8 cellular contexts compared by ENCODE assay signal in genomic region chr17:39194985-39195524, GRCh38. TPM values are rescaled to one million over a fixed set of nuclear protein-coding genes. Genes with fewer than 3 reads are reported as not detected.
DNase-seq lines count a peak whose midpoint lies in the region; ATAC-seq lines count a peak whose summit lies in the region.

No MANE protein-coding gene starts in this region.

- H3K9me3 Mint-ChIP-seq in immature natural killer cell, result no peaks in the 10 kb centered on the region

- ATAC-seq in stimulated activated naive CD8-positive, alpha-beta T cell treated with anti-CD3 and anti-CD28 coated beads, Interleukin-15, Interleukin-2, amounts not matched to agents 100 U/mL and 50 U/mL, for 24 hours, result no peak
- ATAC-seq in HG02884 (IDR thresholded peaks at IDR 0.05; ENCODE audit: unreplicated experiment) (no peak), GM19452 (IDR thresholded peaks at IDR 0.05; ENCODE audit: unreplicated experiment) (no peak)

- peak overlapping the region in 4 of 6 donors; percentile 40 to 82 (median 78) for H3K27ac Mint-ChIP-seq in immature natural killer cell

- peaks cover 4 to 7% (median 7%) of the 10 kb centered on the region in 3 donors for H3K27me3 Mint-ChIP-seq in immature natural killer cell (ENCODE audit: low read depth in 3 of 3)

- peak overlapping the region in 2 of 5 donors; percentile 5 to 80 for H3K4me3 Mint-ChIP-seq in immature natural killer cell

- H3K36me3 Mint-ChIP-seq in immature natural killer cell, result peaks cover 4 to 8% (median 7%) of the 10 kb centered on the region in 3 donors

- DNase-seq in NCI-H82 (lab: John Stamatoyannopoulos, UW) (peak; percentile 54), NCI-H82 treated with DMSO at 0.1 percent for 48 hours (lab: John Stamatoyannopoulos, UW; ENCODE audit: unreplicated experiment) (no peak), amygdala (lab: John Stamatoyannopoulos, UW) (peak in 45 of 56 donors; percentile 23 to 80 (median 57)), immature natural killer cell (no peak), substantia nigra (lab: John Stamatoyannopoulos, UW) (peak in 33 of 49 donors; percentile 22 to 73 (median 47))
- no peak for DNase-seq in stimulated activated naive CD8-positive, alpha-beta T cell treated with anti-CD3 and anti-CD28 coated beads, Interleukin-15, Interleukin-2, amounts not matched to agents 100 U/mL and 50 U/mL, for 24 hours

- peaks cover 42 to 43% of the 10 kb centered on the region in 2 donors for H3K4me1 Mint-ChIP-seq in immature natural killer cell

- H3K27ac ChIP-seq in substantia nigra (ENCODE audit: low read depth, low read length, poor library complexity, severe bottlenecking), result peak overlapping the region; percentile 51

RNA-seq across cellular contexts. Expression of gene CACNB1, which starts 2.4 kb away (rescaled TPM):
- polyA plus RNA-seq in immature natural killer cell, result 1 to 10 TPM in 1 of 3 donors, under 1 TPM in 1, not detected in 1; 0.48 to 5.0 TPM

RNA-seq across cellular contexts. Expression of gene RPL19, which starts 5.0 kb away (rescaled TPM):
- 1,000 to 10,000 TPM; 1,129 to 1,798 (median 1,451) TPM for polyA plus RNA-seq in immature natural killer cell

RNA-seq across cellular contexts. Expression of gene ARL5C, which starts 29.1 kb away (rescaled TPM):
- polyA plus RNA-seq in immature natural killer cell, result not detected

RNA-seq across cellular contexts. Expression of gene STAC2, which starts 30.7 kb away (rescaled TPM):
- not detected for polyA plus RNA-seq in immature natural killer cell

RNA-seq across cellular contexts. Expression of gene PLXDC1, which starts 43.6 kb away (rescaled TPM):
- 1 to 10 TPM; 2.8 to 9.7 (median 6.8) TPM for polyA plus RNA-seq in immature natural killer cell

Comparison
In these comparisons a context has a peak if more than half of its experiments do, and no peak if none do; other contexts are left out.
1. DNase-seq: peak in NCI-H82 (single experiment), amygdala (45 of 56) and substantia nigra (33 of 49); none in NCI-H82 treated with DMSO at 0.1 percent for 48 hours (single experiment), immature natural killer cell (0 of 3) and stimulated activated naive CD8-positive, alpha-beta T cell treated with anti-CD3 and anti-CD28 coated beads, Interleukin-15, Interleukin-2, amounts not matched to agents 100 U/mL and 50 U/mL, for 24 hours (single experiment).